ENCODE assay signal across 1 cellular context in the genomic region with DNA sequence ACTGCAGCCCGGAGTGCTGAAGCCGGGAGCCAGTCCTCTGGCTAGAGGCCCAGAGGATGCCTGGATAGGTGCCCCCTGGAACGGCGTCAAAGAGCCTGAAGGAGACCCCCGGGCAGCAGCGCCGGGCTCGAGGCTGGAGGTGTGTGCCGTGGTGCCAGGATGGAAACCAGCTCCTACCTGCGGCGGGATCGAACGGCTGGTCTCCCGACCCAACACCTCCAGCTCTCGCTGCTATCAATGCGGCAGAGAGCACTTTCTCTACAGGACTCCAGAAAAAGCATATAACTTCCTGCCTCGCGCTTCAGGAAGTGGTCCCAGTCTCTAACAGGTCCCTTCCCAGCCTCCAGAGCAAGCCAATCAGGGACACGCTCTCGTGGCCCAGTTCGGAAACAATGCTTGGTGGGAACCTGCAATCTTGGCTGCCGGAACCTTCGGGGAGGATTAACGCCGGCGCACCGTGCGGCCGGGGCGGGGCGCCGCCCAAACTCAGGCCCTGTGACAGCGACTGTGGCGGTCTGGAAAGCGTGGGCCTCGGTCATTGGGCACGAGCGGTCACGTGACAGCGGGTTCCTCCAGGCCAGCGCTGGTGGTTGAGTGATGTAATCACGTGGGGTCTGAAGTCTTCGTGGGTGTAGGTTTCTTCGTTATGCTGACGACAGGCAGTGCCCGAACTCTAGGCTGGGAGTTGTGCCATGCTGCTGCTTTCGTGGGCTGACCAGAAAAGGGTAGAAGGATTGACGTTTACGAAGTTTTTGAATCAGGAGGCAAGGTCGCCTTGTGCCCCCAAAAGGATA.
TF ChIP-seq lines count a peak whose summit lies in the region.

SLC33A1 (minus strand) TSS at position 281 of the 794 bp plus-strand sequence. CDS start 430 bp downstream, outside the sequence.

TF ChIP-seq in HEK293, 187 proteins besides CTCF, POLR2A, EP300 and RAD21 (continued from another document):
- TF ChIP-seq ZNF518A (tag by site-specific recombination; conservative IDR thresholded peaks at IDR 0.05; ENCODE audit: low read depth) (peak; percentile 82), HIC1 (tag by site-specific recombination; IDR thresholded peaks at IDR 0.05) (peak; percentile 75), ZBTB6 (tag by site-specific recombination; IDR thresholded peaks at IDR 0.05) (peak; percentile 44; the same call in 1 of the 2 replicates), YY1 (tag by site-specific recombination; IDR thresholded peaks at IDR 0.05) (peak; percentile 72), ZNF585B (tag by site-specific recombination; IDR thresholded peaks at IDR 0.05) (no peak), ZFP69B (tag by site-specific recombination; IDR thresholded peaks at IDR 0.05) (peak; percentile 74)
- TF ChIP-seq, protein P1, sequence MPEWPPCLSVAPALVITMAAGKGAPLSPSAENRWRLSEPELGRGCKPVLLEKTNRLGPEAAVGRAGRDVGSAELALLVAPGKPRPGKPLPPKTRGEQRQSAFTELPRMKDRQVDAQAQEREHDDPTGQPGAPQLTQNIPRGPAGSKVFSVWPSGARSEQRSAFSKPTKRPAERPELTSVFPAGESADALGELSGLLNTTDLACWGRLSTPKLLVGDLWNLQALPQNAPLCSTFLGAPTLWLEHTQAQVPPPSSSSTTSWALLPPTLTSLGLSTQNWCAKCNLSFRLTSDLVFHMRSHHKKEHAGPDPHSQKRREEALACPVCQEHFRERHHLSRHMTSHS (tag by site-specific recombination; IDR thresholded peaks at IDR 0.05) = no peak
- TF ChIP-seq, protein P2, sequence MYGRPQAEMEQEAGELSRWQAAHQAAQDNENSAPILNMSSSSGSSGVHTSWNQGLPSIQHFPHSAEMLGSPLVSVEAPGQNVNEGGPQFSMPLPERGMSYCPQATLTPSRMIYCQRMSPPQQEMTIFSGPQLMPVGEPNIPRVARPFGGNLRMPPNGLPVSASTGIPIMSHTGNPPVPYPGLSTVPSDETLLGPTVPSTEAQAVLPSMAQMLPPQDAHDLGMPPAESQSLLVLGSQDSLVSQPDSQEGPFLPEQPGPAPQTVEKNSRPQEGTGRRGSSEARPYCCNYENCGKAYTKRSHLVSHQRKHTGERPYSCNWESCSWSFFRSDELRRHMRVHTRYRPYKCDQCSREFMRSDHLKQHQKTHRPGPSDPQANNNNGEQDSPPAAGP (tag by site-specific recombination; IDR thresholded peaks at IDR 0.05) = peak; percentile 97
